Comparison of ENCODE assay signal across 8 cellular contexts in the genomic region with DNA sequence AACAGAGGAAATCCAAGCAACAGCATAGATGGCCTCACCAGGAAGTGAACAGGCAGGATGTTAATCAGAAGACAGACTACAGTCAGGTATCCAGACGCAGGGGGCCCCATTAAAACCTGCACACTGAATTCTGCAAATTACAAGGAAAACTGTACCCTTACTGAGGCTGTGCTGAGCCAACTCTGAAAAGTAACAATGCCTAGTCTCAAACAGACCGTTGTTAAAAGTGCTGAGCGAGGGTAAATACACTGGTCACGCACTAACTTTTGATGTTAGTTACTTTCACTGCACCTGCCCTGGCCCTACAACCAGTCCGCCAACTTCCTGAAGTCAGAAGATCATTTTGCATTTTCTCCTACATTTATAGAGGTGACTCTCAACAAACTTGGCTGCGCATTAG. TPM values are rescaled to one million over a fixed set of nuclear protein-coding genes. Genes with fewer than 3 reads are reported as not detected.
DNase-seq lines count a peak whose midpoint lies in the region; ATAC-seq and TF ChIP-seq lines count a peak whose summit lies in the region.

No MANE protein-coding gene starts in this region.

- TF ChIP-seq CTCF in testis (IDR thresholded peaks at IDR 0.05) = no peak

- 19 to 20% methylated on average over 6 of the region's 6 CpGs for WGBS in testis, 2 donors

- H3K27ac ChIP-seq in testis = peak overlapping the region in 1 of 2 donors; percentile 85

- H3K4me3 ChIP-seq in testis = peak overlapping the region; percentile 94 to 97

- no peaks in the 10 kb centered on the region for H3K27me3 ChIP-seq in testis

- no peak for ATAC-seq in activated T-cell treated with anti-CD3 and anti-CD28 coated beads, Interleukin-2, amount 50 U/mL, for 4 hours

- H3K36me3 ChIP-seq in testis (ENCODE audit: low read depth, missing control alignments) = no peaks in the 10 kb centered on the region

- DNase-seq in activated T-cell treated with anti-CD3 and anti-CD28 coated beads, Interleukin-2, amount 50 U/mL, for 4 hours = no peak
- DNase-seq in activated T-cell treated with anti-CD3 and anti-CD28 coated beads, Interleukin-2, amount 50 U/mL, for 1 hour = no peak
- DNase-seq in activated T-cell treated with anti-CD3 and anti-CD28 coated beads, Interleukin-2, amount 50 U/mL, for 48 hours = peak; percentile 21 to 33
- DNase-seq in iPS-NIHi7 (ENCODE audit: extremely low spot score) (peak; percentile 16), testis (no peak), NCI-H524 treated with DMSO at 0.1 percent for 48 hours (lab: John Stamatoyannopoulos, UW) (no peak), CD1c-positive myeloid dendritic cell (ENCODE audit: extremely low spot score) (no peak), SK-N-DZ (ENCODE audit: low spot score) (no peak)

- peaks cover 21% of the 10 kb centered on the region for H3K4me1 ChIP-seq in testis

- H3K4me3 Mint-ChIP-seq in activated T-cell treated with anti-CD3 and anti-CD28 coated beads, Interleukin-2, amount 50 U/mL, for 4 hours = peak overlapping the region; percentile 95

- H3K4me1 Mint-ChIP-seq in activated T-cell treated with anti-CD3 and anti-CD28 coated beads, Interleukin-2, amount 50 U/mL, for 4 hours (ENCODE audit: low read depth) = peaks cover 43% of the 10 kb centered on the region

- H3K36me3 Mint-ChIP-seq in activated T-cell treated with anti-CD3 and anti-CD28 coated beads, Interleukin-2, amount 50 U/mL, for 4 hours (ENCODE audit: insufficient read depth) = peaks cover 17% of the 10 kb centered on the region

- intact Hi-C loops in testis (cut with DNase I; ENCODE audit: low total_unique reads) = no loop called here

- no peak for TF ChIP-seq POLR2A in testis (IDR thresholded peaks at IDR 0.05)

- no peaks in the 10 kb centered on the region for H3K9me3 ChIP-seq in testis

- H3K27me3 Mint-ChIP-seq in activated T-cell treated with anti-CD3 and anti-CD28 coated beads, Interleukin-2, amount 50 U/mL, for 4 hours (ENCODE audit: low read depth) = no peaks in the 10 kb centered on the region

- H3K9me3 Mint-ChIP-seq in activated T-cell treated with anti-CD3 and anti-CD28 coated beads, Interleukin-2, amount 50 U/mL, for 4 hours = no peaks in the 10 kb centered on the region

RNA-seq across cellular contexts. Expression of a gene that starts 1.0 kb away (rescaled TPM):
- total RNA-seq in activated T-cell treated with anti-CD3 and anti-CD28 coated beads, Interleukin-2, amount 50 U/mL, for 4 hours = 10 to 100 TPM; 35.2 to 43.8 (median 40.2) TPM
- total RNA-seq in testis = 10 to 100 TPM; 21.3 to 38.9 TPM
- polyA plus RNA-seq in testis (ENCODE audit: insufficient read depth, low read depth, low replicate concordance) = 14.5 TPM
- 10.3 and 12.7 TPM in 2 replicates for polyA plus RNA-seq in SK-N-DZ (2014; cell fraction: cytosol; rRNA removed)
- 12.2 and 25.9 TPM in 2 replicates for polyA plus RNA-seq in SK-N-DZ (2014; cell fraction: nucleus; rRNA removed)

Comparison
In these comparisons a context has a peak if more than half of its experiments do, and no peak if none do; other contexts are left out.
1. DNase-seq: peak in activated T-cell treated with anti-CD3 and anti-CD28 coated beads, Interleukin-2, amount 50 U/mL, for 48 hours (2 of 2) and iPS-NIHi7 (single experiment); none in activated T-cell treated with anti-CD3 and anti-CD28 coated beads, Interleukin-2, amount 50 U/mL, for 4 hours (single experiment), activated T-cell treated with anti-CD3 and anti-CD28 coated beads, Interleukin-2, amount 50 U/mL, for 1 hour (single experiment), testis (single experiment), NCI-H524 treated with DMSO at 0.1 percent for 48 hours (single experiment), CD1c-positive myeloid dendritic cell (single experiment) and SK-N-DZ (single experiment).